In genomic region chr15:42490743-42491539, GRCh38 we compare ENCODE assay signal across 8 cellular contexts. TPM values are rescaled to one million over a fixed set of nuclear protein-coding genes. Genes with fewer than 3 reads are reported as not detected.
A peak's percentile ranks its signal among the peaks of the same experiment; 100 is the strongest.
DNase-seq lines count a peak whose midpoint lies in the region; ATAC-seq and TF ChIP-seq lines count a peak whose summit lies in the region.

TSS of gene ZNF106 (minus strand) at chr15:42491141. CDS start at chr15:42472289, 18,852 bp downstream.

- H3K9me2 ChIP-seq in Loucy (replicated peaks; ENCODE audit: low read depth, low read length) = no peaks in the 10 kb centered on the region

- peak within 1 kb of the TSS; percentile 83 for H3K27ac ChIP-seq in RWPE2 (ENCODE audit: poor library complexity, severe bottlenecking)

- H3K36me3 Mint-ChIP-seq in activated T-helper 2 cell treated with anti-CD3 and anti-CD28 coated beads, Interferon-gamma antibody, Interleukin-2, Interleukin-4, amounts not matched to agents 10 μg/mL and 5 μg/mL and 100 μg/mL, durations not matched to agents 14 hours and 24 hours and 36 hours (ENCODE audit: low read depth) = peaks cover 21% of the 10 kb centered on the region
- peaks cover 0 to 10% (median 3%) of the 10 kb centered on the region in 3 donors for H3K36me3 Mint-ChIP-seq in naive thymus-derived CD8-positive, alpha-beta T cell

- intact Hi-C loops in activated T-helper 2 cell treated with anti-CD3 and anti-CD28 coated beads, Interferon-gamma antibody, Interleukin-2, Interleukin-4, amounts not matched to agents 10 μg/mL and 5 μg/mL and 100 μg/mL, durations not matched to agents 14 hours and 24 hours and 36 hours (cut with micrococcal nuclease) = loop anchor here (1.0 to 10.0 kb wide), 3 partner anchors 58 to 286 kb away; partner anchors contain the start of genes HAUS2, LRRC57, STARD9 and VPS39

- H3K27me3 ChIP-seq in Loucy (ENCODE audit: insufficient read depth, low read length, poor library complexity, severe bottlenecking) = no peaks in the 10 kb centered on the region
- H3K27me3 ChIP-seq in RWPE2 (ENCODE audit: insufficient read depth, poor library complexity, severe bottlenecking) = no peaks in the 10 kb centered on the region

- H3K9me3 ChIP-seq in Loucy (ENCODE audit: insufficient read depth, low read depth, low read length) (no peaks in the 10 kb centered on the region), RWPE2 (ENCODE audit: severe bottlenecking) (no peaks in the 10 kb centered on the region)

- ATAC-seq in GM21529 (IDR thresholded peaks at IDR 0.05; ENCODE audit: unreplicated experiment) = peak; percentile 47
- ATAC-seq in RWPE2 (ENCODE audit: low read depth) = peak; percentile 26
- peak; percentile 61 to 63 for ATAC-seq in naive thymus-derived CD8-positive, alpha-beta T cell

- peaks cover 33% of the 10 kb centered on the region for H3K4me1 Mint-ChIP-seq in activated T-helper 2 cell treated with anti-CD3 and anti-CD28 coated beads, Interferon-gamma antibody, Interleukin-2, Interleukin-4, amounts not matched to agents 10 μg/mL and 5 μg/mL and 100 μg/mL, durations not matched to agents 14 hours and 24 hours and 36 hours (ENCODE audit: low read depth)
- peaks cover 32 to 66% (median 61%) of the 10 kb centered on the region in 4 donors for H3K4me1 Mint-ChIP-seq in naive thymus-derived CD8-positive, alpha-beta T cell

- H3K4me2 ChIP-seq in Loucy (ENCODE audit: low read depth, low read length, poor library complexity, severe bottlenecking) = peak within 1 kb of the TSS; percentile 83

- no peaks in the 10 kb centered on the region for H3K9me3 Mint-ChIP-seq in activated T-helper 2 cell treated with anti-CD3 and anti-CD28 coated beads, Interferon-gamma antibody, Interleukin-2, Interleukin-4, amounts not matched to agents 10 μg/mL and 5 μg/mL and 100 μg/mL, durations not matched to agents 14 hours and 24 hours and 36 hours
- no peaks in the 10 kb centered on the region for H3K9me3 Mint-ChIP-seq in naive thymus-derived CD8-positive, alpha-beta T cell

- H3F3A ChIP-seq in Loucy (ENCODE audit: low read depth) = no peaks in the 10 kb centered on the region; the same call in 1 of the 2 replicates

- no peaks in the 10 kb centered on the region for H4K20me1 ChIP-seq in Loucy (ENCODE audit: insufficient read depth, low read length, poor library complexity, severe bottlenecking)

- H3K4me3 ChIP-seq in Loucy (ENCODE audit: low read length, poor library complexity, severe bottlenecking) = peak within 1 kb of the TSS; percentile 89
- H3K4me3 ChIP-seq in RWPE2 (ENCODE audit: severe bottlenecking) = peak within 1 kb of the TSS; percentile 84

- peak within 1 kb of the TSS; percentile 99 for H3K4me3 Mint-ChIP-seq in activated T-helper 2 cell treated with anti-CD3 and anti-CD28 coated beads, Interferon-gamma antibody, Interleukin-2, Interleukin-4, amounts not matched to agents 10 μg/mL and 5 μg/mL and 100 μg/mL, durations not matched to agents 14 hours and 24 hours and 36 hours (ENCODE audit: low read depth)
- H3K4me3 Mint-ChIP-seq in naive thymus-derived CD8-positive, alpha-beta T cell = peak within 1 kb of the TSS; percentile 94 to 100 (median 99)

- POLR2A ChIA-PET in naive thymus-derived CD8-positive, alpha-beta T cell (lab: Charles Lee) = interaction anchor here (0.5 to 2.2 kb wide), 25 partner anchors 8 to 1544 kb away, joined by 3 to 14 read pairs (median 4); partner anchors contain the start of genes ELL3, GANC, HAUS2 and LRRC57

- peak within 1 kb of the TSS; percentile 97 for H3K9ac ChIP-seq in Loucy (ENCODE audit: low read depth, low read length, poor library complexity, severe bottlenecking)

- peak within 1 kb of the TSS; percentile 82 for H2AFZ ChIP-seq in Loucy (ENCODE audit: low read length)

- peaks cover 39% of the 10 kb centered on the region for H3K79me2 ChIP-seq in Loucy (ENCODE audit: insufficient read depth, low read length)

- peaks cover 29% of the 10 kb centered on the region for H3K4me1 ChIP-seq in Loucy (ENCODE audit: insufficient read depth, low read length, poor library complexity, severe bottlenecking)
- peaks cover 17% of the 10 kb centered on the region for H3K4me1 ChIP-seq in RWPE2 (ENCODE audit: insufficient read depth, poor library complexity, severe bottlenecking)

- no peaks in the 10 kb centered on the region for H3K27me3 Mint-ChIP-seq in activated T-helper 2 cell treated with anti-CD3 and anti-CD28 coated beads, Interferon-gamma antibody, Interleukin-2, Interleukin-4, amounts not matched to agents 10 μg/mL and 5 μg/mL and 100 μg/mL, durations not matched to agents 14 hours and 24 hours and 36 hours (ENCODE audit: low read depth)
- H3K27me3 Mint-ChIP-seq in naive thymus-derived CD8-positive, alpha-beta T cell = peaks cover 0 to 2% (median 0%) of the 10 kb centered on the region in 5 donors

- no peaks in the 10 kb centered on the region for H3K36me3 ChIP-seq in Loucy (ENCODE audit: insufficient read depth, low read length)
- H3K36me3 ChIP-seq in RWPE2 (ENCODE audit: low read depth) = peaks cover 12% of the 10 kb centered on the region; the same call in 1 of the 2 replicates

- peak; percentile 27 for TF ChIP-seq CTCF in Loucy (conservative IDR thresholded peaks at IDR 0.05; ENCODE audit: low read length)
- TF ChIP-seq CTCF in RWPE2 (IDR thresholded peaks at IDR 0.05; ENCODE audit: poor library complexity, severe bottlenecking) = no peak

- peak within 1 kb of the TSS; percentile 98 for H3K27ac Mint-ChIP-seq in activated T-helper 2 cell treated with anti-CD3 and anti-CD28 coated beads, Interferon-gamma antibody, Interleukin-2, Interleukin-4, amounts not matched to agents 10 μg/mL and 5 μg/mL and 100 μg/mL, durations not matched to agents 14 hours and 24 hours and 36 hours
- H3K27ac Mint-ChIP-seq in naive thymus-derived CD8-positive, alpha-beta T cell = peak within 1 kb of the TSS; percentile 98 to 100 (median 99)

- DNase-seq in COLO668 (lab: John Stamatoyannopoulos, UW; ENCODE audit: unreplicated experiment) = peak; percentile 82
- peak; percentile 85 for DNase-seq in RWPE2 (ENCODE audit: low spot score)
- DNase-seq in activated T-helper 2 cell treated with anti-CD3 and anti-CD28 coated beads, Interferon-gamma antibody, Interleukin-2, Interleukin-4, amounts not matched to agents 10 μg/mL and 5 μg/mL and 100 μg/mL, durations not matched to agents 14 hours and 24 hours and 36 hours (ENCODE audit: low spot score) = peak; percentile 88
- DNase-seq in fibroblast of peridontal ligament (ENCODE audit: extremely low read depth) = peak; percentile 93
- peak; percentile 82 to 93 (median 87) for DNase-seq in naive thymus-derived CD8-positive, alpha-beta T cell
- peak; percentile 74 to 92 (median 84) for DNase-seq in stimulated activated naive CD4-positive, alpha-beta T cell (lab: John Stamatoyannopoulos, UW)

RNA-seq across cellular contexts. Expression of gene ZNF106, which starts in this region (rescaled TPM):
- 64.1 and 65.8 TPM in 2 replicates for total RNA-seq in activated T-helper 2 cell treated with anti-CD3 and anti-CD28 coated beads, Interferon-gamma antibody, Interleukin-2, Interleukin-4, amounts not matched to agents 10 μg/mL and 5 μg/mL and 100 μg/mL, durations not matched to agents 14 hours and 24 hours and 36 hours
- total RNA-seq in naive thymus-derived CD8-positive, alpha-beta T cell = 10 to 100 TPM; 36.7 to 39.6 TPM
- polyA plus RNA-seq in naive thymus-derived CD8-positive, alpha-beta T cell = 10 to 100 TPM; 26.8 to 38.2 (median 32.3) TPM

Comparison
In these comparisons a context has a peak if more than half of its experiments do, and no peak if none do; other contexts are left out.
1. Peak in every context shown above with its lines: DNase-seq, ATAC-seq, H3K4me3 ChIP-seq and H3K27ac ChIP-seq.